1 cellular context compared by ENCODE assay signal in the genomic region with DNA sequence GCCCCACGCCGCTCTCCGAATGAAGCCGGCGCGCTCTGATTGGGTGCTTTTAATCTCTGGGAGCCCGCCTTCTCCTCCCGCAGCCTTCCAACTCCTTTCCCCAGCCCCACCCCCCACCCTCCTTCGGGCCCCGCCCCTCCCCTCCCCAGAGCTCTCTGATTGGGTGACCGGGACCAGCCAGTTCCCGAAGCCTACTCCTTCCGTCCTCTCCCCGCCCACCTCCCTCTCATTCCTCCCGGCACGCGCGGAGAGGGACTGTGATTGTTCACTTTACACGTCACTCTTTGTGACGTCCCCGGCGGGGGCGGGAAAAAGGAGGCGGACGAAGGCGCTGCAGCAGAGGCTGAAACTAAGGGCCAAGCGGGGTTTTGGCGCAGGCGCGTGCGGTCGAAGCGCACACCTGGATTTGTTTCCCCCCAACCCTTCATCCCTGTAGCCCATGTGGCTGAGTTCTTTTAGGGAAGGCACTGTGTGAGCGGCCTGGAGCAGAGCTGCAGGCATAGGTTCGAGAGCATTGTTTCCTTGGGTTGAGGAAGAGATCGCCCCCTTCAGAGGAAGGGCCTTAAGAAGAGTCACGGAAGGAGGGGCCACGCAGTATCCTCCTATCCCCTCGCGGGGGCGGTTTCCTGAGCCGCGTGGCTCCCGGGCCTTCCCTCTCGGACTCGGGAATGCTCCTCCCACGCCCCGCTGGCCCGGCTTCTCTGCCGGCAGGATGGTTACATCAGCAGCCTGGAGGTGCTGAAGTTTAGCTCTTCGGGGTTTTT.
A peak's percentile ranks its signal among the peaks of the same experiment; 100 is the strongest.
TF ChIP-seq lines count a peak whose summit lies in the region.

A gene (minus strand): TSS at position 21 of the 764 bp plus-strand sequence. CDS start 361 bp downstream, outside the sequence.

TF ChIP-seq in HepG2, 621 proteins besides CTCF, POLR2A, EP300 and RAD21 (continued from another document):
- TF ChIP-seq, protein P1, sequence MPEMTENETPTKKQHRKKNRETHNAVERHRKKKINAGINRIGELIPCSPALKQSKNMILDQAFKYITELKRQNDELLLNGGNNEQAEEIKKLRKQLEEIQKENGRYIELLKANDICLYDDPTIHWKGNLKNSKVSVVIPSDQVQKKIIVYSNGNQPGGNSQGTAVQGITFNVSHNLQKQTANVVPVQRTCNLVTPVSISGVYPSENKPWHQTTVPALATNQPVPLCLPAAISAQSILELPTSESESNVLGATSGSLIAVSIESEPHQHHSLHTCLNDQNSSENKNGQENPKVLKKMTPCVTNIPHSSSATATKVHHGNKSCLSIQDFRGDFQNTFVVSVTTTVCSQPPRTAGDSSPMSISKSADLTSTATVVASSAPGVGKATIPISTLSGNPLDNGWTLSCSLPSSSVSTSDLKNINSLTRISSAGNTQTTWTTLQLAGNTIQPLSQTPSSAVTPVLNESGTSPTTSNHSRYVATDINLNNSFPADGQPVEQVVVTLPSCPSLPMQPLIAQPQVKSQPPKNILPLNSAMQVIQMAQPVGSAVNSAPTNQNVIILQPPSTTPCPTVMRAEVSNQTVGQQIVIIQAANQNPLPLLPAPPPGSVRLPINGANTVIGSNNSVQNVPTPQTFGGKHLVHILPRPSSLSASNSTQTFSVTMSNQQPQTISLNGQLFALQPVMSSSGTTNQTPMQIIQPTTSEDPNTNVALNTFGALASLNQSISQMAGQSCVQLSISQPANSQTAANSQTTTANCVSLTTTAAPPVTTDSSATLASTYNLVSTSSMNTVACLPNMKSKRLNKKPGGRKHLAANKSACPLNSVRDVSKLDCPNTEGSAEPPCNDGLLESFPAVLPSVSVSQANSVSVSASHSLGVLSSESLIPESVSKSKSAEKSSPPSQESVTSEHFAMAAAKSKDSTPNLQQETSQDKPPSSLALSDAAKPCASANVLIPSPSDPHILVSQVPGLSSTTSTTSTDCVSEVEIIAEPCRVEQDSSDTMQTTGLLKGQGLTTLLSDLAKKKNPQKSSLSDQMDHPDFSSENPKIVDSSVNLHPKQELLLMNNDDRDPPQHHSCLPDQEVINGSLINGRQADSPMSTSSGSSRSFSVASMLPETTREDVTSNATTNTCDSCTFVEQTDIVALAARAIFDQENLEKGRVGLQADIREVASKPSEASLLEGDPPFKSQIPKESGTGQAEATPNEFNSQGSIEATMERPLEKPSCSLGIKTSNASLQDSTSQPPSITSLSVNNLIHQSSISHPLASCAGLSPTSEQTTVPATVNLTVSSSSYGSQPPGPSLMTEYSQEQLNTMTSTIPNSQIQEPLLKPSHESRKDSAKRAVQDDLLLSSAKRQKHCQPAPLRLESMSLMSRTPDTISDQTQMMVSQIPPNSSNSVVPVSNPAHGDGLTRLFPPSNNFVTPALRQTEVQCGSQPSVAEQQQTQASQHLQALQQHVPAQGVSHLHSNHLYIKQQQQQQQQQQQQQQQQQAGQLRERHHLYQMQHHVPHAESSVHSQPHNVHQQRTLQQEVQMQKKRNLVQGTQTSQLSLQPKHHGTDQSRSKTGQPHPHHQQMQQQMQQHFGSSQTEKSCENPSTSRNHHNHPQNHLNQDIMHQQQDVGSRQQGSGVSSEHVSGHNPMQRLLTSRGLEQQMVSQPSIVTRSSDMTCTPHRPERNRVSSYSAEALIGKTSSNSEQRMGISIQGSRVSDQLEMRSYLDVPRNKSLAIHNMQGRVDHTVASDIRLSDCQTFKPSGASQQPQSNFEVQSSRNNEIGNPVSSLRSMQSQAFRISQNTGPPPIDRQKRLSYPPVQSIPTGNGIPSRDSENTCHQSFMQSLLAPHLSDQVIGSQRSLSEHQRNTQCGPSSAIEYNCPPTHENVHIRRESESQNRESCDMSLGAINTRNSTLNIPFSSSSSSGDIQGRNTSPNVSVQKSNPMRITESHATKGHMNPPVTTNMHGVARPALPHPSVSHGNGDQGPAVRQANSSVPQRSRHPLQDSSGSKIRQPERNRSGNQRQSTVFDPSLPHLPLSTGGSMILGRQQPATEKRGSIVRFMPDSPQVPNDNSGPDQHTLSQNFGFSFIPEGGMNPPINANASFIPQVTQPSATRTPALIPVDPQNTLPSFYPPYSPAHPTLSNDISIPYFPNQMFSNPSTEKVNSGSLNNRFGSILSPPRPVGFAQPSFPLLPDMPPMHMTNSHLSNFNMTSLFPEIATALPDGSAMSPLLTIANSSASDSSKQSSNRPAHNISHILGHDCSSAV (CRISPR knock-in tag; IDR thresholded peaks at IDR 0.05; ENCODE audit: borderline replicate concordance) = no peak
- TF ChIP-seq ZNF274 (CRISPR knock-in tag; IDR thresholded peaks at IDR 0.05) (peak; percentile 78; the same call in 1 of the 2 replicates), ZNF354B (CRISPR knock-in tag; IDR thresholded peaks at IDR 0.05) (0 out of 2 replicates have a peak, but pooled peaks have one; percentile 59), HNRNPH1 (optimal IDR thresholded peaks at IDR 0.05; ENCODE audit: low read depth, low read length) (peak; percentile 76), ZNF34 (CRISPR knock-in tag; IDR thresholded peaks at IDR 0.05; ENCODE audit: borderline replicate concordance) (no peak), TBX2 (CRISPR knock-in tag; IDR thresholded peaks at IDR 0.05; ENCODE audit: borderline replicate concordance) (peak; percentile 74; the same call in 1 of the 2 replicates), FOXC1 (CRISPR knock-in tag; IDR thresholded peaks at IDR 0.05; ENCODE audit: borderline replicate concordance) (peak; percentile 92), ZNF556 (CRISPR knock-in tag; IDR thresholded peaks at IDR 0.05; ENCODE audit: borderline replicate concordance) (peak; percentile 80; the same call in 1 of the 2 replicates)
- TF ChIP-seq, protein P2, sequence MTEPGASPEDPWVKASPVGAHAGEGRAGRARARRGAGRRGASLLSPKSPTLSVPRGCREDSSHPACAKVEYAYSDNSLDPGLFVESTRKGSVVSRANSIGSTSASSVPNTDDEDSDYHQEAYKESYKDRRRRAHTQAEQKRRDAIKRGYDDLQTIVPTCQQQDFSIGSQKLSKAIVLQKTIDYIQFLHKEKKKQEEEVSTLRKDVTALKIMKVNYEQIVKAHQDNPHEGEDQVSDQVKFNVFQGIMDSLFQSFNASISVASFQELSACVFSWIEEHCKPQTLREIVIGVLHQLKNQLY (CRISPR knock-in tag; IDR thresholded peaks at IDR 0.05) = no peak
